10 cellular contexts compared by ENCODE assay signal in the genomic region with DNA sequence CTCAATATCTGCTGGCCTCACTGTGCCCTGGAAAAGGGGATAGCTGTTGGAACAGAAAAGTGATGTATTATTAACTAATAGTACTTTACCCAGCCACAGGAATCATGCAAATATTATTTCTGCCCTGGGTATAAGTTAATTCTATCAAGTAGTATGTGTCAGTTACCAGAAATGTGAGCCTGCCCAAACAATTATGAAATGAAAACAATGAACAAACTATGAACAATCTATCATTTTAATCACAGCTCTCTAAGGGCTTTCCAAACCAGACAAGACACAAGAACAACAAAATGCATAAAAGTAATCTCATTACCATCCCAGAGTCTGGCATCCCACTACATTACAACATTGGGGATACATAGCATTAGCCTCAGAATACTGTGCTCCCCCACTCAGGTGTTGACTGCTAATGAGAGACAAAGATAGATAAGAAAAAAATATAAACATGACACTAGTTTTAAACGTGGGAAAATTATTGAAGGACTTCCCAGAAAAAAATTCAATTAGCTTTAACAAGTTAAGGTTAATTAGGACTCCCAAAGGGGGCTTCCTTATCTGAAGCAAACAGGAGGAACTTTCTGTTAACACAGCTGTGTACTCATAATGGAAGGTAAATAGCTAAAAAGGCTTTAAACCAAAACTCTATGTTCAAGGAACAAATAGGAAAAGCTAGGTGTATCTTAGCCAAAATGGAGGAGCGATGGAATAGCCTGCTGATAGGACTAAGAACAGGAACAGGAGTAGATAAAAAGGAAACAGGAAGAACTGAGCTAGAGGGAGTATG. TPM values are rescaled to one million over a fixed set of nuclear protein-coding genes. Genes with fewer than 3 reads are reported as not detected.
DNase-seq lines count a peak whose midpoint lies in the region; ATAC-seq and TF ChIP-seq lines count a peak whose summit lies in the region.
"Had no signal": no experiment of that assay in that cellular context is flagged by ENCODE, and none has a peak within 500 bp of the region (broad histone marks: within the 10 kb centered on the region; RNA-seq: fewer than 3 reads in every experiment).

No MANE protein-coding gene starts in this region.

- H3K36me3 Mint-ChIP-seq in activated T-cell treated with anti-CD3 and anti-CD28 coated beads, Interleukin-2, amount 50 U/mL, for 24 hours (ENCODE audit: low read depth), result peaks cover 65% of the 10 kb centered on the region
- peaks cover 27% of the 10 kb centered on the region for H3K36me3 Mint-ChIP-seq in T-cell
- H3K36me3 Mint-ChIP-seq in stimulated activated memory B cell treated with anti-CD40 and anti-IgM and Interleukin-4, amounts not matched to agents 10 μg/mL and 1 μg/mL and 100 μg/mL, for 72 hours, result peaks cover 24% of the 10 kb centered on the region

- peak overlapping the region; percentile 30 for H3K27ac Mint-ChIP-seq in activated T-cell treated with anti-CD3 and anti-CD28 coated beads, Interleukin-2, amount 50 U/mL, for 24 hours
- no peak overlapping the region for H3K27ac Mint-ChIP-seq in T-cell
- peak overlapping the region; percentile 36 for H3K27ac Mint-ChIP-seq in stimulated activated memory B cell treated with anti-CD40 and anti-IgM and Interleukin-4, amounts not matched to agents 10 μg/mL and 1 μg/mL and 100 μg/mL, for 72 hours

- H3K27me3 Mint-ChIP-seq in activated T-cell treated with anti-CD3 and anti-CD28 coated beads, Interleukin-2, amount 50 U/mL, for 24 hours, result no peaks in the 10 kb centered on the region
- H3K27me3 Mint-ChIP-seq in T-cell, result no peaks in the 10 kb centered on the region
- H3K27me3 Mint-ChIP-seq in stimulated activated memory B cell treated with anti-CD40 and anti-IgM and Interleukin-4, amounts not matched to agents 10 μg/mL and 1 μg/mL and 100 μg/mL, for 72 hours, result no peaks in the 10 kb centered on the region

- ATAC-seq in T-cell (replicated peaks in 1 of 4) (no peak), HG02678 (IDR thresholded peaks at IDR 0.05; ENCODE audit: unreplicated experiment) (no peak)
- no peak for ATAC-seq in stimulated activated memory B cell treated with anti-CD40 and anti-IgM and Interleukin-4, amounts not matched to agents 10 μg/mL and 1 μg/mL and 100 μg/mL, for 72 hours

- no peak for DNase-seq in activated T-cell treated with anti-CD3 and anti-CD28 coated beads, Interleukin-2, amount 50 U/mL, for 24 hours
- no peak for DNase-seq in activated T-cell treated with anti-CD3 and anti-CD28 coated beads for 4 hours
- DNase-seq in T-cell, result no peak
- DNase-seq in epithelial cell of esophagus (ENCODE audit: low read depth), result peak; percentile 70
- no peak for DNase-seq in foreskin melanocyte
- DNase-seq in middle frontal gyrus (ENCODE audit: extremely low spot score, low spot score), result no peak
- DNase-seq: colonic mucosa, SIG-M5 had no signal

- H3K4me1 Mint-ChIP-seq in activated T-cell treated with anti-CD3 and anti-CD28 coated beads, Interleukin-2, amount 50 U/mL, for 24 hours (ENCODE audit: low read depth), result peaks cover 62% of the 10 kb centered on the region
- H3K4me1 Mint-ChIP-seq in T-cell, result peaks cover 64 to 66% (median 65%) of the 10 kb centered on the region in 3 donors
- peaks cover 58% of the 10 kb centered on the region for H3K4me1 Mint-ChIP-seq in stimulated activated memory B cell treated with anti-CD40 and anti-IgM and Interleukin-4, amounts not matched to agents 10 μg/mL and 1 μg/mL and 100 μg/mL, for 72 hours

- CTCF ChIA-PET in T-cell (lab: Charles Lee), result interaction anchor here (0.6 to 2.8 kb wide), 4 partner anchors 17 to 1267 kb away, joined by 3 to 16 read pairs (median 8); no protein-coding TSS in a partner anchor

- H3K4me3 Mint-ChIP-seq in activated T-cell treated with anti-CD3 and anti-CD28 coated beads, Interleukin-2, amount 50 U/mL, for 24 hours, result peak overlapping the region; percentile 90
- peak overlapping the region; percentile 83 to 89 (median 86) for H3K4me3 Mint-ChIP-seq in T-cell
- H3K4me3 Mint-ChIP-seq in stimulated activated memory B cell treated with anti-CD40 and anti-IgM and Interleukin-4, amounts not matched to agents 10 μg/mL and 1 μg/mL and 100 μg/mL, for 72 hours, result peak overlapping the region; percentile 30

- H3K9me3 Mint-ChIP-seq in activated T-cell treated with anti-CD3 and anti-CD28 coated beads, Interleukin-2, amount 50 U/mL, for 24 hours, result no peaks in the 10 kb centered on the region
- H3K9me3 Mint-ChIP-seq in T-cell, result no peaks in the 10 kb centered on the region
- H3K9me3 Mint-ChIP-seq in stimulated activated memory B cell treated with anti-CD40 and anti-IgM and Interleukin-4, amounts not matched to agents 10 μg/mL and 1 μg/mL and 100 μg/mL, for 72 hours, result no peaks in the 10 kb centered on the region

- POLR2A ChIA-PET in T-cell (lab: Charles Lee), result no interaction called here

- H3K4me3 ChIP-seq in epithelial cell of esophagus (ENCODE audit: low read length), result no peak overlapping the region
- H3K4me3 ChIP-seq: colonic mucosa had no signal

- no peak for TF ChIP-seq CTCF in epithelial cell of esophagus (IDR thresholded peaks at IDR 0.05; ENCODE audit: insufficient read depth, low read depth, low read length, missing control alignments)

RNA-seq across cellular contexts. Expression of a gene that starts 3.3 kb away (rescaled TPM):
- 10 to 100 TPM; 60.3 to 80.8 (median 64.2) TPM for total RNA-seq in T-cell

RNA-seq across cellular contexts. Expression of a gene that starts 41.6 kb away (rescaled TPM):
- total RNA-seq in T-cell, result 10 to 100 TPM in 4 of 5 donors, 1 to 10 TPM in 1; 8.6 to 12.1 (median 10.8) TPM

Comparison
In these comparisons a context has a peak if more than half of its experiments do, and no peak if none do; other contexts are left out.
1. H3K27ac Mint-ChIP-seq: peak in activated T-cell treated with anti-CD3 and anti-CD28 coated beads, Interleukin-2, amount 50 U/mL, for 24 hours (single experiment) and stimulated activated memory B cell treated with anti-CD40 and anti-IgM and Interleukin-4, amounts not matched to agents 10 μg/mL and 1 μg/mL and 100 μg/mL, for 72 hours (single experiment); none in T-cell (0 of 2).
2. H3K4me3 Mint-ChIP-seq: peak in every context shown above with its lines; median percentile 90 in activated T-cell treated with anti-CD3 and anti-CD28 coated beads, Interleukin-2, amount 50 U/mL, for 24 hours; 86 in T-cell; 30 in stimulated activated memory B cell treated with anti-CD40 and anti-IgM and Interleukin-4, amounts not matched to agents 10 μg/mL and 1 μg/mL and 100 μg/mL, for 72 hours.